Comparison of ENCODE assay signal across 8 cellular contexts in genomic region chr1:36225298-36225899, GRCh38. TPM values are rescaled to one million over a fixed set of nuclear protein-coding genes. Genes with fewer than 3 reads are reported as not detected.
A peak's percentile ranks its signal among the peaks of the same experiment; 100 is the strongest.
DNase-seq lines count a peak whose midpoint lies in the region; ATAC-seq and TF ChIP-seq lines count a peak whose summit lies in the region.

No MANE protein-coding gene starts in this region.

- no peak for ATAC-seq in Panc1

- BruUV-seq in Calu3 (replicated peaks; lab: Mats Ljungman, UMichigan) = no TSS peak
- no TSS peak for BruUV-seq in Panc1 (replicated peaks; lab: Mats Ljungman, UMichigan)

- H3K27ac ChIP-seq in Panc1 (ENCODE audit: low read length) = peak overlapping the region; percentile 92
- peak overlapping the region; percentile 98 to 99 for H3K27ac ChIP-seq in esophagus (ENCODE audit: low read depth in 2 of 2, low read length in 1 of 2)
- peak overlapping the region; percentile 78 to 93 for H3K27ac ChIP-seq in ovary

- POLR2A ChIA-PET in Panc1 (lab: Charles Lee) = interaction anchor here (0.6 to 0.9 kb wide), 2 partner anchors 37 to 76 kb away, joined by 3 to 12 read pairs; partner anchors contain the start of gene TRAPPC3

- DNase-seq in Calu3 (no peak), Panc1 (ENCODE audit: low read depth, low spot score) (no peak), ovary (no peak), GM10266 (ENCODE audit: extremely low spot score) (no peak), SHP77 treated with DMSO at 0.1 percent for 48 hours (lab: John Stamatoyannopoulos, UW) (no peak), NCI-H1092 (lab: John Stamatoyannopoulos, UW) (no peak)
- DNase-seq in stimulated activated CD4-positive, alpha-beta T cell treated with anti-CD3 and anti-CD28 coated beads, Interleukin-1b, Interleukin-23, amount 100 ng/mL, for 48 hours = no peak

- intact Hi-C loops in Calu3 (cut with micrococcal nuclease; ENCODE audit: unreplicated experiment) (loop anchor here (2.0 to 10.0 kb wide), 2 partner anchors 25 to 59 kb away; no protein-coding TSS in a partner anchor), Panc1 (cut with micrococcal nuclease; ENCODE audit: unreplicated experiment) (no loop called here), ovary (cut with DNase I) (loop anchor here in 3 of 4 donors (2.0 to 10.0 kb wide), 3 partner anchors 59 to 77 kb away; partner anchors contain the start of genes MAP7D1 (in 1 of the 3) and TRAPPC3 (in 1 of the 3))

- no peak for TF ChIP-seq CTCF in Calu3 (IDR thresholded peaks at IDR 0.05; ENCODE audit: unreplicated experiment)
- no peak for TF ChIP-seq CTCF in Panc1 (IDR thresholded peaks at IDR 0.05)
- no peak for TF ChIP-seq CTCF in ovary (IDR thresholded peaks at IDR 0.05)
- no peak for TF ChIP-seq CTCF in GM10266 (IDR thresholded peaks at IDR 0.05; ENCODE audit: control insufficient read depth, insufficient read depth, low read depth, missing control alignments)

- TF ChIP-seq EP300 in ovary (IDR thresholded peaks at IDR 0.05) = no peak

- H3K9me3 Mint-ChIP-seq in Calu3 (ENCODE audit: low read depth, unreplicated experiment) = no peaks in the 10 kb centered on the region

- H3K27me3 Mint-ChIP-seq in Calu3 (ENCODE audit: unreplicated experiment) = no peaks in the 10 kb centered on the region

- H3K27ac Mint-ChIP-seq in Calu3 (ENCODE audit: unreplicated experiment) = peak overlapping the region; percentile 96

- H3K36me3 Mint-ChIP-seq in Calu3 (ENCODE audit: insufficient read depth, unreplicated experiment) = peaks cover 69% of the 10 kb centered on the region

- H3K4me3 ChIP-seq in Panc1 (ENCODE audit: low read depth in 2 of 2, low read length in 2 of 2) = peak overlapping the region; percentile 82 to 95
- peak overlapping the region; percentile 58 to 67 for H3K4me3 ChIP-seq in esophagus (ENCODE audit: low read depth in 1 of 2, low read length in 2 of 2)
- peak overlapping the region; percentile 95 for H3K4me3 ChIP-seq in ovary

- H3K27me3 ChIP-seq in Panc1 (ENCODE audit: control insufficient read depth, insufficient read depth, low read length) (no peaks in the 10 kb centered on the region), esophagus (ENCODE audit: control insufficient read depth in 1 of 2, insufficient read depth in 2 of 2, low read length in 2 of 2) (no peaks in the 10 kb centered on the region), ovary (no peaks in the 10 kb centered on the region)

- TF ChIP-seq POLR2A in ovary (IDR thresholded peaks at IDR 0.05) = no peak

- H3K9me3 ChIP-seq in Panc1 (ENCODE audit: control insufficient read depth, insufficient read depth, low read depth, low read length) (no peaks in the 10 kb centered on the region), esophagus (ENCODE audit: control insufficient read depth in 2 of 2, insufficient read depth in 1 of 2, low read depth in 1 of 2, low read length in 1 of 2) (no peaks in the 10 kb centered on the region), ovary (no peaks in the 10 kb centered on the region)

- peaks cover 21% of the 10 kb centered on the region for H3K4me1 Mint-ChIP-seq in Calu3 (ENCODE audit: low read depth, unreplicated experiment)

- H3K4me3 Mint-ChIP-seq in Calu3 (ENCODE audit: low read depth, unreplicated experiment) = peak overlapping the region; percentile 96

- H3K36me3 ChIP-seq in Panc1 (ENCODE audit: control insufficient read depth, insufficient read depth, low read length) (peaks cover 8% of the 10 kb centered on the region), esophagus (ENCODE audit: control insufficient read depth in 2 of 2, insufficient read depth in 2 of 2, low read length in 1 of 2) (peaks cover 0 to 4% of the 10 kb centered on the region in 2 donors), ovary (no peaks in the 10 kb centered on the region)

- H3K4me1 ChIP-seq in Panc1 (ENCODE audit: control insufficient read depth, insufficient read depth, low read length) (peaks cover 11% of the 10 kb centered on the region), esophagus (ENCODE audit: control insufficient read depth in 2 of 2, insufficient read depth in 2 of 2, low read length in 1 of 2) (no peaks in the 10 kb centered on the region), ovary (ENCODE audit: insufficient read depth) (peaks cover 5% of the 10 kb centered on the region)

- in situ Hi-C loops in Panc1 (cut with HindIII; ENCODE audit: low pct_unique_long_range_greater_than_20kb, low sequenced_read_pairs) = no loop called here

- 11 to 15% methylated on average over 10 of the region's 10 CpGs for WGBS in esophagus, 2 donors
- 1 to 2% (median 2%) methylated on average over 10 of the region's 10 CpGs for whole genome bisulfite sequencing in ovary, 3 donors

- CTCF ChIA-PET in Calu3 (lab: Charles Lee) (interaction anchor here (0.6 to 1.6 kb wide), 3 partner anchors 23 to 78 kb away, joined by 3 to 4 read pairs (median 4); no protein-coding TSS in a partner anchor), Panc1 (lab: Charles Lee) (no interaction called here)

RNA-seq across cellular contexts. Expression of gene THRAP3, which starts 1.2 kb away (rescaled TPM):
- total RNA-seq in Calu3 (2022) = 97.5 and 99.4 TPM in 2 replicates
- total RNA-seq in Panc1 (2021; ENCODE audit: unreplicated experiment) = 114 TPM
- 54.8 TPM for polyA plus RNA-seq in Panc1 (2012; ENCODE audit: insufficient read length)
- 10 to 100 TPM; 19.5 to 30.8 TPM for polyA plus RNA-seq in esophagus
- total RNA-seq in ovary = 100 to 1,000 TPM in 1 of 7 donors, 10 to 100 TPM in 6; 49.2 to 101 (median 92.6) TPM
- 100 to 1,000 TPM in 1 of 2 donors, 10 to 100 TPM in 1; 40.2 to 109 TPM for polyA plus RNA-seq in ovary
